In genomic region chr5:176620333-176620981, GRCh38 we compare ENCODE assay signal across 12 cellular contexts. TPM values are rescaled to one million over a fixed set of nuclear protein-coding genes. Genes with fewer than 3 reads are reported as not detected.
DNase-seq lines count a peak whose midpoint lies in the region; ATAC-seq, FAIRE-seq and TF ChIP-seq lines count a peak whose summit lies in the region.
"Had no signal": no experiment of that assay in that cellular context is flagged by ENCODE, and none has a peak within 500 bp of the region (broad histone marks: within the 10 kb centered on the region; RNA-seq: fewer than 3 reads in every experiment).

No MANE protein-coding gene starts in this region.

- H4K8ac ChIP-seq in H9 (replicated peaks; ENCODE audit: insufficient read length, low read depth, low read length) (no peak overlapping the region), mesenchymal stem cell (ENCODE audit: low read length) (no peak overlapping the region)

- FAIRE-seq in GM12878 (lab: Jason Lieb, UNC) = no peak

- H3K27ac Mint-ChIP-seq in H9 = no peak overlapping the region

- H4K20me1 ChIP-seq in BLaER1 (peaks cover 24% of the 10 kb centered on the region), H9 (ENCODE audit: control insufficient read depth, insufficient read depth, insufficient read length) (no peaks in the 10 kb centered on the region), GM12878 (ENCODE audit: control insufficient read depth, insufficient read depth) (no peaks in the 10 kb centered on the region)

- POLR2A ChIA-PET in GM12878 (lab: Charles Lee) = interaction anchor here (0.7 kb wide), 1 partner anchor 1608 kb away, joined by 3 read pairs; no protein-coding TSS in a partner anchor

- no peak overlapping the region for H3T11ph ChIP-seq in H9 (ENCODE audit: low read length)

- TF ChIP-seq EP300 in GM12878 (IDR thresholded peaks at IDR 0.05; ENCODE audit: borderline replicate concordance in 1 of 2, control insufficient read depth in 1 of 2, low read depth in 2 of 2, low read length in 2 of 2) = no peak

- H3K27ac ChIP-seq in BLaER1 = no peak overlapping the region
- H3K27ac ChIP-seq in H9 (ENCODE audit: insufficient read length, low read depth, low read length) = no peak overlapping the region
- no peak overlapping the region for H3K27ac ChIP-seq in GM12878 (ENCODE audit: control insufficient read depth, insufficient read depth)
- no peak overlapping the region for H3K27ac ChIP-seq in mesenchymal stem cell (ENCODE audit: low read length, poor library complexity, severe bottlenecking)
- H3K27ac ChIP-seq: skin epidermis, upper lobe of left lung had no signal

- intact Hi-C loops in GM12878 (cut with micrococcal nuclease; ENCODE audit: unreplicated experiment) = no loop called here

- H3K4me1 Mint-ChIP-seq in H9 = peaks cover 6 to 30% of the 10 kb centered on the region in 2 experiments; a peak in 3 of 4 replicates

- H3K4ac ChIP-seq in H9 (ENCODE audit: low read depth, low read length) = no peak overlapping the region
- peak overlapping the region; percentile 47 to 56 for H3K4ac ChIP-seq in mesenchymal stem cell (ENCODE audit: low read depth in 1 of 2, low read length in 2 of 2)

- no peaks in the 10 kb centered on the region for H3K9me3 Mint-ChIP-seq in H9

- H3K4me3 ChIP-seq in BLaER1 (peak overlapping the region; percentile 31), GM12878 (no peak overlapping the region), mesenchymal stem cell (ENCODE audit: insufficient read depth in 1 of 2, low read depth in 1 of 2, low read length in 2 of 2) (peak overlapping the region in 1 of 2 experiments; percentile 59)
- H3K4me3 ChIP-seq: skin epidermis had no signal

- H3K14ac ChIP-seq in H9 (ENCODE audit: insufficient read depth, low read length) (peak overlapping the region; percentile 31; the same call in 1 of the 2 replicates), mesenchymal stem cell (ENCODE audit: low read length in 2 of 2) (no peak overlapping the region)

- CTCF ChIA-PET in GM12878 (lab: Yijun Ruan, JAX) = interaction anchor here (0.8 to 2.1 kb wide), 2 partner anchors 40 to 127 kb away, joined by 3 to 7 read pairs; no protein-coding TSS in a partner anchor

- DNase-seq in H9 (peak; percentile 63), GM12878 (ENCODE audit: low read depth, low spot score) (no peak), mesenchymal stem cell (peak; percentile 84), NCI-H69 (lab: John Stamatoyannopoulos, UW) (no peak)
- DNase-seq: NCI-H2081 had no signal

- TF ChIP-seq POLR2A in GM12878 (IDR thresholded peaks at IDR 0.05; ENCODE audit: low read depth, low read length) = no peak

- H3K79me1 ChIP-seq in H9 (ENCODE audit: insufficient read depth, low read depth, low read length, poor library complexity, severe bottlenecking) (no peaks in the 10 kb centered on the region), mesenchymal stem cell (replicated peaks; ENCODE audit: low read length, poor library complexity, severe bottlenecking) (no peaks in the 10 kb centered on the region)

- H3K9me3 ChIP-seq in BLaER1 (no peaks in the 10 kb centered on the region), H9 (ENCODE audit: control insufficient read depth, low read depth, low read length) (no peaks in the 10 kb centered on the region), GM12878 (replicated peaks; ENCODE audit: control insufficient read depth, insufficient read depth, low read length) (no peaks in the 10 kb centered on the region), mesenchymal stem cell (ENCODE audit: control insufficient read depth, low read length) (no peaks in the 10 kb centered on the region)
- H3K9me3 ChIP-seq: upper lobe of left lung had no signal

- no CpG with 5 or more reads among the region's 32 CpGs for WGBS in H9 (ENCODE audit: extremely low coverage, insufficient read length, low lambda C conversion rate)
- WGBS in GM12878 (ENCODE audit: insufficient coverage, insufficient replicate concordance, low lambda C conversion rate, missing lambda C conversion rate) = 5% methylated on average over 32 of the region's 32 CpGs
- 20% methylated on average over 22 of the region's 32 CpGs for WGBS in mesenchymal stem cell

- no peak overlapping the region for H3K23ac ChIP-seq in H9 (ENCODE audit: insufficient read length, low read depth, low read length)
- no peak overlapping the region for H3K23ac ChIP-seq in mesenchymal stem cell (ENCODE audit: low read length in 2 of 2)

- H2BK5ac ChIP-seq in H9 (ENCODE audit: insufficient read length, low read length) (no peak overlapping the region), mesenchymal stem cell (ENCODE audit: low read depth, low read length, poor library complexity, severe bottlenecking) (no peak overlapping the region)

- H3K4me3 Mint-ChIP-seq in H9 = peak overlapping the region; percentile 51 to 78

- SMC1A ChIA-PET in GM12878 (lab: Charles Lee; ENCODE audit: uncharacterized antibody, unreplicated experiment) = no interaction called here

- no peak overlapping the region for H2BK15ac ChIP-seq in H9 (ENCODE audit: low read depth, low read length)
- H2BK15ac ChIP-seq in mesenchymal stem cell (ENCODE audit: low read depth, poor library complexity, severe bottlenecking) = peak overlapping the region; percentile 33

- no TSS peak for BruUV-seq in GM12878 (replicated peaks; lab: Mats Ljungman, UMichigan)

- H4K91ac ChIP-seq in H9 (ENCODE audit: insufficient read length, low read depth, low read length) (no peak overlapping the region), mesenchymal stem cell (ENCODE audit: low read length) (peak overlapping the region; percentile 90)

- H4K5ac ChIP-seq in H9 (ENCODE audit: insufficient read length, low read depth, low read length) = no peak overlapping the region

- RAD21 ChIA-PET in GM12878 (lab: Charles Lee; ENCODE audit: unreplicated experiment) = no interaction called here

- no peak for TF ChIP-seq CTCF in H9 (conservative IDR thresholded peaks at IDR 0.05)
- no peak for TF ChIP-seq CTCF in GM12878 (IDR thresholded peaks at IDR 0.05 in 2 of 3, conservative IDR thresholded peaks at IDR 0.05 in 1 of 3; ENCODE audit: control insufficient read depth in 2 of 3, extremely low read depth in 1 of 3, insufficient read depth in 1 of 3, low read depth in 3 of 3, low read length in 3 of 3)

- H3K79me2 ChIP-seq in H9 (ENCODE audit: insufficient read depth, low read length) (no peaks in the 10 kb centered on the region), GM12878 (ENCODE audit: control insufficient read depth, insufficient read depth, low read length) (no peaks in the 10 kb centered on the region)

- H2AFZ ChIP-seq in H9 (ENCODE audit: low read length) (no peak overlapping the region), GM12878 (ENCODE audit: control insufficient read depth, low read depth, low read length) (no peak overlapping the region), mesenchymal stem cell (ENCODE audit: low read depth, low read length) (peak overlapping the region; percentile 29)

- no peaks in the 10 kb centered on the region for H3K36me3 Mint-ChIP-seq in H9 (ENCODE audit: insufficient read depth in 1 of 3, low read depth in 3 of 3)

- H3K23me2 ChIP-seq in H9 (ENCODE audit: insufficient read length, low read depth, low read length, poor library complexity, severe bottlenecking) = peaks cover 6% of the 10 kb centered on the region

- H3K56ac ChIP-seq in H9 (ENCODE audit: insufficient read length, low read depth, low read length) = no peak overlapping the region

- H3K27me3 ChIP-seq in BLaER1 (peaks cover 38% of the 10 kb centered on the region), H9 (ENCODE audit: insufficient read depth, low read length) (peaks cover 2% of the 10 kb centered on the region; the same call in 1 of the 2 replicates), GM12878 (replicated peaks in 1 of 2; ENCODE audit: control insufficient read depth in 2 of 2, insufficient read depth in 2 of 2, low read length in 1 of 2) (peaks cover 4 to 7% of the 10 kb centered on the region in 2 experiments), mesenchymal stem cell (ENCODE audit: control insufficient read depth in 1 of 2, insufficient read depth in 1 of 2, low read length in 2 of 2) (peaks cover 33 to 44% of the 10 kb centered on the region in 2 experiments)

- H3K4me2 ChIP-seq in BLaER1 (peak overlapping the region; percentile 83), H9 (ENCODE audit: insufficient read depth, insufficient read length, low read length) (no peak overlapping the region), GM12878 (ENCODE audit: control insufficient read depth, insufficient read depth) (0 out of 2 replicates have a peak overlapping the region, but pooled peaks have one; percentile 42), mesenchymal stem cell (ENCODE audit: low read length, poor library complexity, severe bottlenecking) (peak overlapping the region; percentile 32)

- TF ChIP-seq RAD21 in GM12878 (IDR thresholded peaks at IDR 0.05; ENCODE audit: insufficient read depth, low read depth, low read length) = no peak

- H2AK5ac ChIP-seq in H9 (ENCODE audit: insufficient read length, low read length) = no peak overlapping the region
- H2AK5ac ChIP-seq in mesenchymal stem cell (ENCODE audit: low read length, severe bottlenecking) = peak overlapping the region; percentile 16

- no peaks in the 10 kb centered on the region for H3K36me3 ChIP-seq in BLaER1
- H3K36me3 ChIP-seq in GM12878 (ENCODE audit: control insufficient read depth in 2 of 2, insufficient read depth in 2 of 2, low read length in 1 of 2) = no peaks in the 10 kb centered on the region
- peaks cover 0 to 3% of the 10 kb centered on the region in 2 experiments for H3K36me3 ChIP-seq in mesenchymal stem cell (ENCODE audit: control insufficient read depth in 1 of 2, insufficient read depth in 2 of 2, low read depth in 1 of 2, low read length in 2 of 2)
- H3K36me3 ChIP-seq: upper lobe of left lung had no signal

- H2BK12ac ChIP-seq in H9 (ENCODE audit: insufficient read length, low read depth, low read length) (no peak overlapping the region), mesenchymal stem cell (ENCODE audit: low read length in 2 of 2) (peak overlapping the region; percentile 75 to 95)

- H3K27me3 Mint-ChIP-seq in H9 (ENCODE audit: low read depth) = peaks cover 79% of the 10 kb centered on the region

- H2BK120ac ChIP-seq in H9 (ENCODE audit: low read depth, low read length, poor library complexity, severe bottlenecking) = no peak overlapping the region
- peak overlapping the region; percentile 45 for H2BK120ac ChIP-seq in mesenchymal stem cell (ENCODE audit: low read depth, low read length)

- H3K4me1 ChIP-seq in BLaER1 (peaks cover 53% of the 10 kb centered on the region), H9 (ENCODE audit: insufficient read depth, low read length) (no peaks in the 10 kb centered on the region), GM12878 (ENCODE audit: control insufficient read depth, insufficient read depth, low read length) (no peaks in the 10 kb centered on the region), mesenchymal stem cell (ENCODE audit: control insufficient read depth, insufficient read depth, low read depth, low read length) (peaks cover 44% of the 10 kb centered on the region)

- H3K9ac ChIP-seq in BLaER1 = no peak overlapping the region
- no peak overlapping the region for H3K9ac ChIP-seq in H9 (ENCODE audit: extremely low read depth, insufficient read length, low read length)
- H3K9ac ChIP-seq in GM12878 (ENCODE audit: control insufficient read depth, insufficient read depth, low read length) = no peak overlapping the region
- no peak overlapping the region for H3K9ac ChIP-seq in mesenchymal stem cell (ENCODE audit: low read length)

- no peak for ATAC-seq in GM12878
- ATAC-seq in HG03095 (IDR thresholded peaks at IDR 0.05; ENCODE audit: unreplicated experiment) = no peak
- ATAC-seq in GM21619 (IDR thresholded peaks at IDR 0.05; ENCODE audit: unreplicated experiment) = no peak
- ATAC-seq in GM18861 (IDR thresholded peaks at IDR 0.05; ENCODE audit: unreplicated experiment) = no peak

- no peak overlapping the region for H3K18ac ChIP-seq in H9 (ENCODE audit: insufficient read length, low read depth, low read length)
- H3K18ac ChIP-seq in mesenchymal stem cell (ENCODE audit: low read depth in 1 of 2, low read length in 2 of 2) = peak overlapping the region; percentile 40 to 85

- in situ Hi-C loops in GM12878 (cut with MboI) = no loop called here

- no peak overlapping the region for H2BK20ac ChIP-seq in H9 (ENCODE audit: low read depth, low read length, poor library complexity, severe bottlenecking)

RNA-seq across cellular contexts. Expression of gene SNCB, which starts 9.9 kb away (rescaled TPM):
- total RNA-seq in H9 (2021) (3.5 and 4.2 TPM in 2 replicates), GM12878 (2014; rRNA removed) (not detected in 2 replicates), GM12878 (2014; rRNA removed; fragmentation: Illumina TruSeq; extraction: Trizol) (not detected in 2 replicates), GM12878 (2021) (not detected in 2 replicates)
- total RNA-seq in GM12878 (2013; cell fraction: nucleolus; rRNA removed) = 0.59 and 0.81 TPM in 2 replicates
- polyA plus RNA-seq in GM12878 (2011; ENCODE audit: low read depth) = not detected
- polyA plus RNA-seq in GM12878 (2011; rRNA removed) (0.75 and 1.1 TPM in 2 replicates), GM12878 (2014; fragmentation: Illumina TruSeq; extraction: Trizol) (not detected in 2 replicates), GM12878 (2014; fragmentation: Nextera tagmentation; extraction: Ambion mirVana) (not detected), GM12878 (2014; rRNA removed) (not detected in 2 replicates), GM12878 (2016; fragmentation: Nextera tagmentation; extraction: Ambion mirVana) (not detected)
- 0.90 and 1.9 TPM in 2 replicates for polyA plus RNA-seq in GM12878 (2011; cell fraction: cytosol; rRNA removed)
- polyA plus RNA-seq in GM12878 (2011; cell fraction: nucleus; rRNA removed) = 1.1 and 1.5 TPM in 2 replicates
- 0.31 and 0.32 TPM in 2 replicates for polyA plus RNA-seq in GM12878 (2012)
- polyA minus RNA-seq in GM12878 (2011; rRNA and poly(A)+ RNA removed) = 0.67 TPM in 1 of 2 replicates, not detected in the other
- not detected in 2 replicates for polyA minus RNA-seq in GM12878 (2011; cell fraction: cytosol; rRNA and poly(A)+ RNA removed)
- polyA minus RNA-seq in GM12878 (2011; cell fraction: nucleus; rRNA and poly(A)+ RNA removed) = 0.36 TPM in 1 of 2 replicates, not detected in the other
- 1.0 TPM for polyA plus RNA-seq in mesenchymal stem cell (2013, experiment 1 of 2)
- 1.0 TPM for polyA plus RNA-seq in mesenchymal stem cell (2013, experiment 2 of 2)
- total RNA-seq: activated CD8-positive, alpha-beta memory T cell treated with anti-CD3 and anti-CD28 coated beads for 36 hours; upper lobe of left lung had no signal

RNA-seq across cellular contexts. Expression of gene EIF4E1B, which starts 10.0 kb away (rescaled TPM):
- 1.3 and 1.8 TPM in 2 replicates for total RNA-seq in H9 (2021)
- not detected in 2 replicates for total RNA-seq in GM12878 (2013; cell fraction: nucleolus; rRNA removed)
- not detected in 2 replicates for total RNA-seq in GM12878 (2014; rRNA removed)
- not detected in 2 replicates for total RNA-seq in GM12878 (2014; rRNA removed; fragmentation: Illumina TruSeq; extraction: Trizol)
- not detected in 2 replicates for total RNA-seq in GM12878 (2021)
- not detected for polyA plus RNA-seq in GM12878 (2011; ENCODE audit: low read depth)
- not detected in 2 replicates for polyA plus RNA-seq in GM12878 (2011; rRNA removed)
- polyA plus RNA-seq in GM12878 (2011; cell fraction: cytosol; rRNA removed) = not detected in 2 replicates
- not detected in 2 replicates for polyA plus RNA-seq in GM12878 (2011; cell fraction: nucleus; rRNA removed)
- polyA plus RNA-seq in GM12878 (2012) = not detected in 2 replicates
- not detected in 2 replicates for polyA plus RNA-seq in GM12878 (2014; fragmentation: Illumina TruSeq; extraction: Trizol)
- not detected for polyA plus RNA-seq in GM12878 (2014; fragmentation: Nextera tagmentation; extraction: Ambion mirVana)
- polyA plus RNA-seq in GM12878 (2014; rRNA removed) = not detected in 2 replicates
- polyA plus RNA-seq in GM12878 (2016; fragmentation: Nextera tagmentation; extraction: Ambion mirVana) = not detected
- polyA minus RNA-seq in GM12878 (2011; rRNA and poly(A)+ RNA removed) = not detected in 2 replicates
- polyA minus RNA-seq in GM12878 (2011; cell fraction: cytosol; rRNA and poly(A)+ RNA removed) = not detected in 2 replicates
- polyA minus RNA-seq in GM12878 (2011; cell fraction: nucleus; rRNA and poly(A)+ RNA removed) = not detected in 2 replicates
- polyA plus RNA-seq in mesenchymal stem cell (2013, experiment 1 of 2) = not detected
- polyA plus RNA-seq in mesenchymal stem cell (2013, experiment 2 of 2) = not detected
- total RNA-seq: activated CD8-positive, alpha-beta memory T cell treated with anti-CD3 and anti-CD28 coated beads for 36 hours; upper lobe of left lung had no signal

RNA-seq across cellular contexts. Expression of gene GPRIN1, which starts 10.5 kb away (rescaled TPM):
- total RNA-seq in H9 (2021) = 10.8 and 12.1 TPM in 2 replicates
- total RNA-seq in GM12878 (2013; cell fraction: nucleolus; rRNA removed) = 1.5 and 2.3 TPM in 2 replicates
- 8.3 and 10.1 TPM in 2 replicates for total RNA-seq in GM12878 (2014; rRNA removed)
- total RNA-seq in GM12878 (2014; rRNA removed; fragmentation: Illumina TruSeq; extraction: Trizol) = 4.7 and 5.8 TPM in 2 replicates
- 14.2 and 16.3 TPM in 2 replicates for total RNA-seq in GM12878 (2021)
- polyA plus RNA-seq in GM12878 (2011; ENCODE audit: low read depth) = 1.1 TPM
- 0.59 and 1.7 TPM in 2 replicates for polyA plus RNA-seq in GM12878 (2011; rRNA removed)
- 1.4 and 1.8 TPM in 2 replicates for polyA plus RNA-seq in GM12878 (2011; cell fraction: cytosol; rRNA removed)
- polyA plus RNA-seq in GM12878 (2011; cell fraction: nucleus; rRNA removed) = 1.5 and 2.2 TPM in 2 replicates
- polyA plus RNA-seq in GM12878 (2012) = 1.4 and 1.8 TPM in 2 replicates
- polyA plus RNA-seq in GM12878 (2014; fragmentation: Illumina TruSeq; extraction: Trizol) = 3.4 and 5.5 TPM in 2 replicates
- under 1 TPM; 0.52 to 0.60 TPM for polyA plus RNA-seq in GM12878 (2014; fragmentation: Nextera tagmentation; extraction: Ambion mirVana)
- polyA plus RNA-seq in GM12878 (2014; rRNA removed) = 7.6 and 9.4 TPM in 2 replicates
- polyA plus RNA-seq in GM12878 (2016; fragmentation: Nextera tagmentation; extraction: Ambion mirVana) = 1 to 10 TPM in 1 of 2 experiments, under 1 TPM in 1; 0.74 to 3.5 TPM
- 1.3 and 2.1 TPM in 2 replicates for polyA minus RNA-seq in GM12878 (2011; rRNA and poly(A)+ RNA removed)
- 1.6 TPM in 2 replicates for polyA minus RNA-seq in GM12878 (2011; cell fraction: cytosol; rRNA and poly(A)+ RNA removed)
- 0.48 and 1.6 TPM in 2 replicates for polyA minus RNA-seq in GM12878 (2011; cell fraction: nucleus; rRNA and poly(A)+ RNA removed)
- polyA plus RNA-seq in mesenchymal stem cell (2013, experiment 1 of 2) = 5.0 TPM
- polyA plus RNA-seq in mesenchymal stem cell (2013, experiment 2 of 2) = 4.9 TPM

RNA-seq across cellular contexts. Expression of gene TSPAN17, which starts 26.8 kb away (rescaled TPM):
- total RNA-seq in H9 (2021) (46.8 and 51.9 TPM in 2 replicates), GM12878 (2014; rRNA removed) (6.7 and 7.3 TPM in 2 replicates), GM12878 (2014; rRNA removed; fragmentation: Illumina TruSeq; extraction: Trizol) (10.6 and 11.4 TPM in 2 replicates), GM12878 (2021) (15.6 and 16.3 TPM in 2 replicates)
- total RNA-seq in GM12878 (2013; cell fraction: nucleolus; rRNA removed) = 10.8 and 11.2 TPM in 2 replicates
- 3.7 TPM for polyA plus RNA-seq in GM12878 (2011; ENCODE audit: low read depth)
- polyA plus RNA-seq in GM12878 (2011; rRNA removed) (9.2 and 14.0 TPM in 2 replicates), GM12878 (2014; fragmentation: Illumina TruSeq; extraction: Trizol) (7.6 and 11.8 TPM in 2 replicates), GM12878 (2014; fragmentation: Nextera tagmentation; extraction: Ambion mirVana) (1 to 10 TPM in 1 of 2 experiments, under 1 TPM in 1; 0.24 to 1.2 TPM), GM12878 (2014; rRNA removed) (14.3 and 17.1 TPM in 2 replicates), GM12878 (2016; fragmentation: Nextera tagmentation; extraction: Ambion mirVana) (1 to 10 TPM; 8.9 to 9.5 TPM)
- 16.6 and 22.4 TPM in 2 replicates for polyA plus RNA-seq in GM12878 (2011; cell fraction: cytosol; rRNA removed)
- 37.7 and 40.2 TPM in 2 replicates for polyA plus RNA-seq in GM12878 (2011; cell fraction: nucleus; rRNA removed)
- polyA plus RNA-seq in GM12878 (2012) = 7.5 and 9.1 TPM in 2 replicates
- polyA minus RNA-seq in GM12878 (2011; rRNA and poly(A)+ RNA removed) = 11.1 and 19.0 TPM in 2 replicates
- polyA minus RNA-seq in GM12878 (2011; cell fraction: cytosol; rRNA and poly(A)+ RNA removed) = 3.1 and 6.2 TPM in 2 replicates
- polyA minus RNA-seq in GM12878 (2011; cell fraction: nucleus; rRNA and poly(A)+ RNA removed) = 5.7 and 10.0 TPM in 2 replicates
- polyA plus RNA-seq in mesenchymal stem cell (2013, experiment 1 of 2) = 37.2 TPM
- polyA plus RNA-seq in mesenchymal stem cell (2013, experiment 2 of 2) = 39.4 TPM

Comparison
In these comparisons a context has a peak if more than half of its experiments do, and no peak if none do; other contexts are left out.
1. DNase-seq: peak in H9 (single experiment) and mesenchymal stem cell (single experiment); none in GM12878 (single experiment) and NCI-H69 (single experiment).